In genomic region chr19:1860821-1861598, GRCh38 we compare ENCODE assay signal across 1 cellular context.
TF ChIP-seq lines count a peak whose summit lies in the region.

No MANE protein-coding gene starts in this region.

TF ChIP-seq in GM12878, 131 proteins besides CTCF, POLR2A, EP300 and RAD21:
- TF ChIP-seq CBX5 (IDR thresholded peaks at IDR 0.05; ENCODE audit: low read depth) (no peak), ZSCAN29 (IDR thresholded peaks at IDR 0.05) (no peak), ATF2 (IDR thresholded peaks at IDR 0.05; ENCODE audit: low read length) (no peak), ZNF384 (IDR thresholded peaks at IDR 0.05; ENCODE audit: borderline replicate concordance, low read depth, low read length) (no peak), GATAD2B (conservative IDR thresholded peaks at IDR 0.05; ENCODE audit: low read depth) (no peak), RFX5 (IDR thresholded peaks at IDR 0.05; ENCODE audit: low read depth, low read length) (no peak), BCL11A (IDR thresholded peaks at IDR 0.05; ENCODE audit: low read depth, low read length) (no peak), SPI1 (IDR thresholded peaks at IDR 0.05; ENCODE audit: borderline replicate concordance, insufficient read depth, low read depth, low read length) (no peak), ZZZ3 (IDR thresholded peaks at IDR 0.05; ENCODE audit: control insufficient read depth, insufficient read length, low read depth) (no peak), DPF2 (IDR thresholded peaks at IDR 0.05) (no peak), IRF3 (IDR thresholded peaks at IDR 0.05) (no peak), KDM1A (IDR thresholded peaks at IDR 0.05; ENCODE audit: borderline replicate concordance) (no peak)
